ENCODE assay signal across 2 cellular contexts in genomic region chr16:73074399-73074798, GRCh38.
TF ChIP-seq lines count a peak whose summit lies in the region.

No MANE protein-coding gene starts in this region.

TF ChIP-seq in K562, 482 proteins besides CTCF, POLR2A, EP300 and RAD21 (continued from another document):
- TF ChIP-seq CREB1 (IDR thresholded peaks at IDR 0.05) (peak; percentile 67), CREB1 (CRISPR knock-in tag; IDR thresholded peaks at IDR 0.05) (no peak), ATF3 (IDR thresholded peaks at IDR 0.05) (peak; percentile 33; the same call in 1 of the 2 replicates), ATF3 (CRISPR knock-in tag; conservative IDR thresholded peaks at IDR 0.05) (no peak), VEZF1 (CRISPR knock-in tag; IDR thresholded peaks at IDR 0.05) (no peak), ATF1 (CRISPR knock-in tag; IDR thresholded peaks at IDR 0.05) (no peak), ATF1 (tag; IDR thresholded peaks at IDR 0.05) (peak; percentile 74), HNRNPLL (IDR thresholded peaks at IDR 0.05; ENCODE audit: low read depth, low read length, poor library complexity, severe bottlenecking) (no peak), ZBED1 (IDR thresholded peaks at IDR 0.05) (no peak)

TF ChIP-seq in endothelial cell of umbilical vein, 7 proteins besides CTCF, POLR2A, EP300 and RAD21 (continued from another document):
- TF ChIP-seq POLR2AphosphoS5 (IDR thresholded peaks at IDR 0.05; ENCODE audit: insufficient read depth, low read depth, low read length) (no peak), MYC (IDR thresholded peaks at IDR 0.05; ENCODE audit: low read depth, low read length) (no peak), EZH2 (IDR thresholded peaks at IDR 0.05; ENCODE audit: borderline replicate concordance, low read depth, low read length, severe bottlenecking) (no peak), JUN (IDR thresholded peaks at IDR 0.05; ENCODE audit: borderline replicate concordance, insufficient read depth, insufficient read length, low read depth) (no peak)
